In genomic region chr10:72625608-72626443, GRCh38 we compare ENCODE assay signal across 1 cellular context.
TF ChIP-seq lines count a peak whose summit lies in the region.

Gene MICU1, minus strand, starts transcription at chr10:72626079. Its CDS starts 59,286 bp downstream, at chr10:72566793.

TF ChIP-seq in H1, 55 proteins besides CTCF, POLR2A, EP300 and RAD21 (continued from another document):
- TF ChIP-seq CHD7 (IDR thresholded peaks at IDR 0.05; ENCODE audit: insufficient replicate concordance, low read length) (no peak), MAFK (IDR thresholded peaks at IDR 0.05; ENCODE audit: low read depth, low read length) (no peak), SIX5 (IDR thresholded peaks at IDR 0.05; ENCODE audit: low read depth, low read length) (no peak), HDAC2 (IDR thresholded peaks at IDR 0.05; ENCODE audit: borderline replicate concordance in 1 of 2, low read depth in 2 of 2, low read length in 2 of 2) (peak; percentile 66 to 86; a peak in 2 of 4 replicates), CREB1 (IDR thresholded peaks at IDR 0.05) (peak; percentile 60), RBBP5 (IDR thresholded peaks at IDR 0.05; ENCODE audit: borderline replicate concordance, low read depth, low read length) (no peak), SRF (IDR thresholded peaks at IDR 0.05; ENCODE audit: low read depth, low read length) (no peak), BACH1 (IDR thresholded peaks at IDR 0.05; ENCODE audit: low read length) (peak; percentile 9; the same call in 1 of the 2 replicates), SIRT6 (IDR thresholded peaks at IDR 0.05; ENCODE audit: low read length) (no peak), SP1 (IDR thresholded peaks at IDR 0.05; ENCODE audit: low read depth, low read length) (peak; percentile 72; the same call in 1 of the 2 replicates), EZH2 (IDR thresholded peaks at IDR 0.05; ENCODE audit: low read depth, low read length, severe bottlenecking) (no peak), SP4 (IDR thresholded peaks at IDR 0.05; ENCODE audit: low read length) (no peak; the same call in 1 of the 2 replicates), ZNF274 (IDR thresholded peaks at IDR 0.05; ENCODE audit: borderline replicate concordance, extremely low read depth, low read length) (no peak), BRCA1 (IDR thresholded peaks at IDR 0.05; ENCODE audit: low read depth, low read length) (no peak), EGR1 (IDR thresholded peaks at IDR 0.05; ENCODE audit: borderline replicate concordance, low read depth, low read length) (peak; percentile 96), SIN3A (conservative IDR thresholded peaks at IDR 0.05 in 1 of 2, IDR thresholded peaks at IDR 0.05 in 1 of 2; ENCODE audit: low read depth in 1 of 2, low read length in 2 of 2) (peak; percentile 83 to 85; a peak in 3 of 4 replicates), KDM1A (IDR thresholded peaks at IDR 0.05; ENCODE audit: borderline replicate concordance, low read length) (no peak; the same call in 1 of the 2 replicates), FOSL1 (IDR thresholded peaks at IDR 0.05; ENCODE audit: insufficient read depth, low read depth, low read length) (no peak), RXRA (IDR thresholded peaks at IDR 0.05; ENCODE audit: insufficient read depth, low read depth, low read length) (no peak), TAF1 (IDR thresholded peaks at IDR 0.05; ENCODE audit: low read depth, low read length) (peak; percentile 68; the same call in 1 of the 2 replicates), SUZ12 (IDR thresholded peaks at IDR 0.05; ENCODE audit: low read length) (no peak), KDM5A (IDR thresholded peaks at IDR 0.05; ENCODE audit: low read length) (no peak; the same call in 1 of the 2 replicates), CHD1 (IDR thresholded peaks at IDR 0.05; ENCODE audit: low read depth, low read length) (no peak), GABPA (IDR thresholded peaks at IDR 0.05; ENCODE audit: borderline replicate concordance, insufficient read depth, low read length) (no peak), USF2 (IDR thresholded peaks at IDR 0.05; ENCODE audit: low read length) (peak; percentile 91), POLR2AphosphoS5 (IDR thresholded peaks at IDR 0.05; ENCODE audit: low read depth, low read length) (peak; percentile 54; the same call in 1 of the 2 replicates), RFX5 (IDR thresholded peaks at IDR 0.05; ENCODE audit: borderline replicate concordance, low read depth, low read length) (no peak), TAF7 (optimal IDR thresholded peaks at IDR 0.05; ENCODE audit: borderline replicate concordance, low read depth, low read length) (no peak), CEBPB (IDR thresholded peaks at IDR 0.05; ENCODE audit: low read depth, low read length) (no peak), TBP (IDR thresholded peaks at IDR 0.05; ENCODE audit: low read depth, low read length) (peak; percentile 26; the same call in 1 of the 2 replicates), CBX8 (IDR thresholded peaks at IDR 0.05; ENCODE audit: borderline replicate concordance, low read depth, low read length) (no peak), E2F6 (IDR thresholded peaks at IDR 0.05) (peak; percentile 94), NANOG (IDR thresholded peaks at IDR 0.05; ENCODE audit: insufficient read depth, low read depth, low read length, poor library complexity, severe bottlenecking) (no peak), TEAD4 (IDR thresholded peaks at IDR 0.05; ENCODE audit: low read depth, low read length) (0 out of 2 replicates have a peak, but pooled peaks have one; percentile 10), ATF3 (IDR thresholded peaks at IDR 0.05; ENCODE audit: insufficient read depth, low read depth, low read length) (peak; percentile 70), CHD2 (IDR thresholded peaks at IDR 0.05; ENCODE audit: low read length) (no peak), KDM4A (IDR thresholded peaks at IDR 0.05; ENCODE audit: low read depth, low read length, severe bottlenecking) (peak; percentile 86), POU5F1 (IDR thresholded peaks at IDR 0.05; ENCODE audit: low read depth, low read length) (no peak), TCF12 (IDR thresholded peaks at IDR 0.05; ENCODE audit: low read depth, low read length) (no peak), YY1 (IDR thresholded peaks at IDR 0.05; ENCODE audit: low read depth, low read length) (no peak), GTF2F1 (IDR thresholded peaks at IDR 0.05; ENCODE audit: borderline replicate concordance, low read depth, low read length) (no peak), RNF2 (IDR thresholded peaks at IDR 0.05; ENCODE audit: borderline replicate concordance, low read depth, low read length, missing control alignments, poor library complexity, severe bottlenecking) (no peak), JUN (IDR thresholded peaks at IDR 0.05; ENCODE audit: low read depth, low read length) (no peak), JUND (IDR thresholded peaks at IDR 0.05; ENCODE audit: low read length) (no peak), HDAC6 (IDR thresholded peaks at IDR 0.05; ENCODE audit: low read depth, low read length) (no peak), BCL11A (IDR thresholded peaks at IDR 0.05; ENCODE audit: low read depth in 2 of 2, low read length in 2 of 2) (no peak), PHF8 (conservative IDR thresholded peaks at IDR 0.05; ENCODE audit: low read depth, low read length) (peak; percentile 62; the same call in 1 of the 2 replicates), SAP30 (IDR thresholded peaks at IDR 0.05; ENCODE audit: insufficient read depth, insufficient replicate concordance, low read length) (peak; percentile 96), NRF1 (IDR thresholded peaks at IDR 0.05; ENCODE audit: low read depth, low read length) (no peak), CTBP2 (IDR thresholded peaks at IDR 0.05; ENCODE audit: borderline replicate concordance, insufficient read depth, insufficient read length, low read length) (no peak), ASH2L (IDR thresholded peaks at IDR 0.05; ENCODE audit: low read length) (peak; percentile 82), CBX5 (IDR thresholded peaks at IDR 0.05; ENCODE audit: low read depth, low read length) (no peak), SP2 (IDR thresholded peaks at IDR 0.05; ENCODE audit: low read length) (no peak), MAX (IDR thresholded peaks at IDR 0.05) (peak; percentile 69; the same call in 1 of the 2 replicates)
